ENCODE assay signal across 24 cellular contexts in genomic region chr2:95044598-95044997, GRCh38. TPM values are rescaled to one million over a fixed set of nuclear protein-coding genes. Genes with fewer than 3 reads are reported as not detected.
DNase-seq lines count a peak whose midpoint lies in the region; ATAC-seq and TF ChIP-seq lines count a peak whose summit lies in the region.
"Had no signal": no experiment of that assay in that cellular context is flagged by ENCODE, and none has a peak within 500 bp of the region (broad histone marks: within the 10 kb centered on the region; RNA-seq: fewer than 3 reads in every experiment).

No MANE protein-coding gene starts in this region.

- intact Hi-C loops in CD8-positive, alpha-beta T cell (cut with DNase I, micrococcal nuclease), result no loop called here
- intact Hi-C loops in sigmoid colon (cut with DNase I), result no loop called here

- peaks cover 3% of the 10 kb centered on the region for H3K36me3 ChIP-seq in CD8-positive, alpha-beta T cell (ENCODE audit: insufficient read depth, low read length)
- H3K36me3 ChIP-seq in KOPT-K1 (ENCODE audit: insufficient read depth, low read length) (peaks cover 98% of the 10 kb centered on the region), sigmoid colon (no peaks in the 10 kb centered on the region), osteoblast (ENCODE audit: insufficient read depth, low read length) (no peaks in the 10 kb centered on the region)
- H3K36me3 ChIP-seq: BLaER1, HAP-1 had no signal

- POLR2A ChIA-PET in CD8-positive, alpha-beta T cell (lab: Charles Lee), result interaction anchor here (0.8 to 1.4 kb wide), 3 partner anchors 9 to 20 kb away, joined by 3 to 5 read pairs (median 3); no protein-coding TSS in a partner anchor

- no peak overlapping the region for H2AFZ ChIP-seq in osteoblast (ENCODE audit: low read length)

- no peak for TF ChIP-seq POLR2A in sigmoid colon (IDR thresholded peaks at IDR 0.05)

- DNase-seq in CD8-positive, alpha-beta T cell, result no peak
- DNase-seq in dermis blood vessel endothelial cell (peak; percentile 43), sigmoid colon (peak; percentile 49), osteoblast (ENCODE audit: insufficient read length, low spot score, missing footprints) (no peak)
- DNase-seq in activated naive CD8-positive, alpha-beta T cell treated with anti-CD3 and anti-CD28 coated beads, Interleukin-2, amount 50 U/mL, for 24 hours, result no peak
- DNase-seq in activated CD4-positive, CD25-positive, alpha-beta regulatory T cell treated with anti-CD3 and anti-CD28 coated beads, Interleukin-2, amount 50 U/mL, for 72 hours, result no peak
- DNase-seq: DMS 273 treated with DMSO at 0.1 percent for 48 hours, GDM1, IMR-90, Karpas-422, NCI-H1048, NCI-H1436, NCI-H1930, NCI-H446, NCI-H69 had no signal

- H3K4me2 ChIP-seq in osteoblast (ENCODE audit: insufficient read depth, low read length), result no peak overlapping the region
- H3K4me2 ChIP-seq: BLaER1 had no signal

- peaks cover 64% of the 10 kb centered on the region for H3K4me1 ChIP-seq in CD8-positive, alpha-beta T cell (ENCODE audit: insufficient read depth, low read length)
- H3K4me1 ChIP-seq in sigmoid colon, result peaks cover 0 to 16% (median 12%) of the 10 kb centered on the region in 4 donors
- H3K4me1 ChIP-seq in osteoblast (ENCODE audit: insufficient read depth, low read length), result peaks cover 3% of the 10 kb centered on the region
- H3K4me1 ChIP-seq: HAP-1 had no signal

- no peak overlapping the region for H3K4me3 Mint-ChIP-seq in CD8-positive, alpha-beta T cell
- H3K4me3 Mint-ChIP-seq in activated naive CD8-positive, alpha-beta T cell treated with anti-CD3 and anti-CD28 coated beads, Interleukin-2, amount 50 U/mL, for 24 hours, result no peak overlapping the region

- no peak for TF ChIP-seq EP300 in sigmoid colon (IDR thresholded peaks at IDR 0.05)

- no peaks in the 10 kb centered on the region for H3K27me3 ChIP-seq in CD8-positive, alpha-beta T cell (ENCODE audit: insufficient read depth, low read length)
- no peaks in the 10 kb centered on the region for H3K27me3 ChIP-seq in sigmoid colon
- H3K27me3 ChIP-seq in osteoblast (ENCODE audit: insufficient read depth, low read length), result peaks cover 12% of the 10 kb centered on the region
- H3K27me3 ChIP-seq: BLaER1 had no signal

- H3K9me3 ChIP-seq in CD8-positive, alpha-beta T cell (ENCODE audit: low read length), result no peaks in the 10 kb centered on the region
- H3K9me3 ChIP-seq in KOPT-K1 (ENCODE audit: insufficient read depth, low read length, poor library complexity, severe bottlenecking) (no peaks in the 10 kb centered on the region), sigmoid colon (no peaks in the 10 kb centered on the region), osteoblast (ENCODE audit: low read depth, low read length) (no peaks in the 10 kb centered on the region)
- H3K9me3 ChIP-seq: BLaER1, HAP-1 had no signal

- H4K20me1 ChIP-seq in osteoblast (ENCODE audit: insufficient read depth, low read length), result no peaks in the 10 kb centered on the region
- H4K20me1 ChIP-seq: BLaER1 had no signal

- WGBS in sigmoid colon, 2 donors, result 77 to 84% methylated on average over 5 of the region's 5 CpGs

- H3K9me3 Mint-ChIP-seq in CD8-positive, alpha-beta T cell, result no peaks in the 10 kb centered on the region
- H3K9me3 Mint-ChIP-seq in activated naive CD8-positive, alpha-beta T cell treated with anti-CD3 and anti-CD28 coated beads, Interleukin-2, amount 50 U/mL, for 24 hours, result no peaks in the 10 kb centered on the region

- peaks cover 41% of the 10 kb centered on the region for H3K36me3 Mint-ChIP-seq in CD8-positive, alpha-beta T cell
- no peaks in the 10 kb centered on the region for H3K36me3 Mint-ChIP-seq in activated naive CD8-positive, alpha-beta T cell treated with anti-CD3 and anti-CD28 coated beads, Interleukin-2, amount 50 U/mL, for 24 hours (ENCODE audit: low read depth)

- CTCF ChIA-PET in CD8-positive, alpha-beta T cell (lab: Charles Lee), result interaction anchor here (1.0 to 2.9 kb wide), 5 partner anchors 9 to 35 kb away, joined by 3 to 21 read pairs (median 3); no protein-coding TSS in a partner anchor

- peak overlapping the region; percentile 0 for H3K27ac Mint-ChIP-seq in CD8-positive, alpha-beta T cell
- H3K27ac Mint-ChIP-seq in activated naive CD8-positive, alpha-beta T cell treated with anti-CD3 and anti-CD28 coated beads, Interleukin-2, amount 50 U/mL, for 24 hours, result no peak overlapping the region

- no peak overlapping the region for H3K27ac ChIP-seq in CD8-positive, alpha-beta T cell (ENCODE audit: low read depth, low read length)
- H3K27ac ChIP-seq in KOPT-K1 (ENCODE audit: low read depth, low read length, poor library complexity, severe bottlenecking) (peak overlapping the region; percentile 98), sigmoid colon (no peak overlapping the region), osteoblast (ENCODE audit: low read depth, low read length) (no peak overlapping the region)
- H3K27ac ChIP-seq: BLaER1, HL-60, SK-N-MC had no signal

- H3K27me3 Mint-ChIP-seq in CD8-positive, alpha-beta T cell (ENCODE audit: low read depth), result no peaks in the 10 kb centered on the region
- H3K27me3 Mint-ChIP-seq in activated naive CD8-positive, alpha-beta T cell treated with anti-CD3 and anti-CD28 coated beads, Interleukin-2, amount 50 U/mL, for 24 hours, result no peaks in the 10 kb centered on the region

- no peak for TF ChIP-seq CTCF in CD8-positive, alpha-beta T cell (IDR thresholded peaks at IDR 0.05)
- no peak for TF ChIP-seq CTCF in sigmoid colon (IDR thresholded peaks at IDR 0.05)
- no peak for TF ChIP-seq CTCF in osteoblast (IDR thresholded peaks at IDR 0.05; ENCODE audit: extremely low read depth, low read depth, low read length)

- peaks cover 69% of the 10 kb centered on the region for H3K4me1 Mint-ChIP-seq in CD8-positive, alpha-beta T cell (ENCODE audit: low read depth)
- peaks cover 69% of the 10 kb centered on the region for H3K4me1 Mint-ChIP-seq in activated naive CD8-positive, alpha-beta T cell treated with anti-CD3 and anti-CD28 coated beads, Interleukin-2, amount 50 U/mL, for 24 hours

- H3K79me2 ChIP-seq in osteoblast (ENCODE audit: insufficient read depth, low read length), result no peaks in the 10 kb centered on the region

- no peak overlapping the region for H3K4me3 ChIP-seq in CD8-positive, alpha-beta T cell (ENCODE audit: low read depth, low read length)
- no peak overlapping the region for H3K4me3 ChIP-seq in sigmoid colon
- H3K4me3 ChIP-seq in osteoblast (ENCODE audit: insufficient read depth, low read length), result no peak overlapping the region
- H3K4me3 ChIP-seq: BLaER1, HAP-1, SK-N-MC had no signal

- ATAC-seq in CD8-positive, alpha-beta T cell, result no peak
- ATAC-seq in activated naive CD8-positive, alpha-beta T cell treated with anti-CD3 and anti-CD28 coated beads, Interleukin-2, amount 50 U/mL, for 24 hours, result no peak
- ATAC-seq: Panc1 had no signal

RNA-seq across cellular contexts. Expression of gene MAL, which starts 19.1 kb away (rescaled TPM):
- total RNA-seq in CD8-positive, alpha-beta T cell, result 10 to 100 TPM; 49.8 to 56.0 TPM
- total RNA-seq in dermis blood vessel endothelial cell (0.88 and 4.8 TPM in 2 replicates), sigmoid colon (10 to 100 TPM in 3 of 4 donors, 1 to 10 TPM in 1; 7.6 to 28.9 (median 15.9) TPM), osteoblast (not detected in 2 replicates)
- 1 to 10 TPM in 2 of 3 donors, under 1 TPM in 1; 0.69 to 8.4 (median 7.4) TPM for polyA plus RNA-seq in sigmoid colon
- total RNA-seq: A673, HT1080, IMR-90, MCF 10A had no signal
- polyA plus RNA-seq: IMR-90 had no signal

Comparison
In these comparisons a context has a peak if more than half of its experiments do, and no peak if none do; other contexts are left out.
1. DNase-seq: peak in dermis blood vessel endothelial cell (single experiment) and sigmoid colon (single experiment); none in CD8-positive, alpha-beta T cell (0 of 7), activated naive CD8-positive, alpha-beta T cell treated with anti-CD3 and anti-CD28 coated beads, Interleukin-2, amount 50 U/mL, for 24 hours (single experiment), activated CD4-positive, CD25-positive, alpha-beta regulatory T cell treated with anti-CD3 and anti-CD28 coated beads, Interleukin-2, amount 50 U/mL, for 72 hours (single experiment) and osteoblast (single experiment).